In genomic region chr15:92879949-92880725, GRCh38 we compare ENCODE assay signal across 2 cellular contexts.
TF ChIP-seq lines count a peak whose summit lies in the region.

No MANE protein-coding gene starts in this region.

TF ChIP-seq in A549, 52 proteins besides CTCF, POLR2A, EP300 and RAD21 (continued from another document):
- no peak for TF ChIP-seq MYC (IDR thresholded peaks at IDR 0.05; ENCODE audit: borderline replicate concordance, low read length)
TF ChIP-seq in A549: peak in this region for 0.

TF ChIP-seq in GM12878, 131 proteins besides CTCF, POLR2A, EP300 and RAD21 (continued from another document):
- no peak for TF ChIP-seq ZBTB4 (CRISPR knock-in tag; IDR thresholded peaks at IDR 0.05)
- no peak for TF ChIP-seq PAX8 (IDR thresholded peaks at IDR 0.05)
- TF ChIP-seq EED (IDR thresholded peaks at IDR 0.05; ENCODE audit: low read depth): no peak
- no peak for TF ChIP-seq RB1 (IDR thresholded peaks at IDR 0.05; ENCODE audit: borderline replicate concordance)
- TF ChIP-seq MXI1 (IDR thresholded peaks at IDR 0.05; ENCODE audit: low read depth, low read length): no peak
- no peak for TF ChIP-seq MEF2A (IDR thresholded peaks at IDR 0.05; ENCODE audit: insufficient read depth, low read depth, low read length)
- no peak for TF ChIP-seq BCLAF1 (IDR thresholded peaks at IDR 0.05)
- no peak for TF ChIP-seq ZNF24 (IDR thresholded peaks at IDR 0.05)
- no peak for TF ChIP-seq SKIL (IDR thresholded peaks at IDR 0.05; ENCODE audit: low read depth, poor library complexity, severe bottlenecking)
- TF ChIP-seq YY1 (IDR thresholded peaks at IDR 0.05; ENCODE audit: low read depth, low read length): no peak
- no peak for TF ChIP-seq NKRF (conservative IDR thresholded peaks at IDR 0.05)
- no peak for TF ChIP-seq LARP7 (IDR thresholded peaks at IDR 0.05)
- no peak for TF ChIP-seq SIX5 (IDR thresholded peaks at IDR 0.05; ENCODE audit: low read depth, low read length, severe bottlenecking)
- TF ChIP-seq GATAD2B (conservative IDR thresholded peaks at IDR 0.05; ENCODE audit: low read depth): no peak
- TF ChIP-seq MYB (IDR thresholded peaks at IDR 0.05; ENCODE audit: borderline replicate concordance, low read depth, low read length): no peak
- no peak for TF ChIP-seq ATF2 (IDR thresholded peaks at IDR 0.05; ENCODE audit: low read length)
TF ChIP-seq in GM12878: peak in this region for 0.
